Comparison of ENCODE assay signal across 8 cellular contexts in the genomic region with DNA sequence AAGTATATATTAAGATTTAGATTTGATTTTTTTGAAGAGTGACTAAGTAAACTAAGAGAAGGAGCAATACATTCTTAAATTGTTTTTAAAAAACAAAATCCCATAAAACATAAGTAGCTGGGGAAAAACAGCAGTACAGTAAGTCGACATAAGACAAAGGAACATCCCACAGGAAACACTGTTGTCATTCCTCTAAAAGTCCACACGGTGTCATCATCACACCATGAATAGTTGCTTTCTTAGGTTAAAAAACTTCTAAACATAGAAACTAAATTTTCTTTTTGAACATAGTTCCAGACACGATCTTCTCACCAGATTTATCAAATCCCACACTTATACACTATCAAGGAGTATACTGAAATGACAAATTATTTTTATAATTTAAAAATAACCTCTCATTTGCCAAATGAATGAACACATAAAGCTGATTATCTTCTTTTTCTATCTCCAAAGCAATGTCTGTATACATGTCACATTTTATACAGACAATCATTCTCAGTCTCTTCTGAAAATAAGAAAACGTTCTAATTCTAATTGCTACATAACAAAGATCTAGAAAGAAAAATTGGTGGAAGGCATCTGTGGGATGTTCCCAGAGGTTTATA. TPM values are rescaled to one million over a fixed set of nuclear protein-coding genes. Genes with fewer than 3 reads are reported as not detected.
A peak's percentile ranks its signal among the peaks of the same experiment; 100 is the strongest.
DNase-seq lines count a peak whose midpoint lies in the region; ATAC-seq and TF ChIP-seq lines count a peak whose summit lies in the region.

No MANE protein-coding gene starts in this region.

- WGBS in transverse colon (ENCODE audit: low coverage in 1 of 2), 2 donors, result 3 to 6% methylated on average over 4 of the region's 4 CpGs

- H3K36me3 Mint-ChIP-seq in activated naive CD8-positive, alpha-beta T cell treated with anti-CD3 and anti-CD28 coated beads, Interleukin-2, amount 50 U/mL, for 24 hours (ENCODE audit: low read depth), result peaks cover 24% of the 10 kb centered on the region

- peaks cover 0 to 7% (median 0%) of the 10 kb centered on the region in 4 donors for H3K36me3 ChIP-seq in transverse colon

- no peak overlapping the region for H3K27ac Mint-ChIP-seq in activated naive CD8-positive, alpha-beta T cell treated with anti-CD3 and anti-CD28 coated beads, Interleukin-2, amount 50 U/mL, for 24 hours

- H3K4me1 ChIP-seq in transverse colon, result peaks cover 0 to 26% (median 3%) of the 10 kb centered on the region in 4 donors

- no peaks in the 10 kb centered on the region for H3K27me3 ChIP-seq in transverse colon

- peak; percentile 67 for DNase-seq in EL
- DNase-seq in Jurkat, Clone E6-1 (ENCODE audit: low read depth, low spot score), result peak; percentile 68
- peak; percentile 68 for DNase-seq in NOMO-1 treated with DMSO at 0.1 percent for 48 hours (lab: John Stamatoyannopoulos, UW; ENCODE audit: unreplicated experiment)
- DNase-seq in central memory CD4-positive, alpha-beta T cell, result peak; percentile 51
- no peak for DNase-seq in left colon
- DNase-seq in transverse colon, result no peak
- no peak for DNase-seq in activated naive CD8-positive, alpha-beta T cell treated with anti-CD3 and anti-CD28 coated beads, Interleukin-2, amount 50 U/mL, for 24 hours

- in situ Hi-C loops in transverse colon (cut with MboI; ENCODE audit: low pct_ligation_motif_present in 1 of 4, low pct_unique_long_range_greater_than_20kb in 1 of 4, low sequenced_read_pairs in 3 of 4), result loop anchor here in 1 of 4 donors (10.0 kb wide), 1 partner anchor 124 kb away; no protein-coding TSS in a partner anchor

- no peak for TF ChIP-seq POLR2A in transverse colon (IDR thresholded peaks at IDR 0.05)

- peak; percentile 71 to 88 (median 81) for TF ChIP-seq CTCF in transverse colon (IDR thresholded peaks at IDR 0.05)

- H3K4me3 Mint-ChIP-seq in activated naive CD8-positive, alpha-beta T cell treated with anti-CD3 and anti-CD28 coated beads, Interleukin-2, amount 50 U/mL, for 24 hours, result no peak overlapping the region

- H3K9me3 ChIP-seq in transverse colon, result no peaks in the 10 kb centered on the region

- intact Hi-C loops in left colon (cut with DNase I, micrococcal nuclease) (loop anchor here in 1 of 2 donors (5.0 kb wide), 1 partner anchor 127 kb away; no protein-coding TSS in a partner anchor), transverse colon (cut with DNase I; ENCODE audit: low total_unique reads) (no loop called here)

- no peak overlapping the region for H3K4me3 ChIP-seq in Jurkat, Clone E6-1 (ENCODE audit: low read length)
- H3K4me3 ChIP-seq in transverse colon, result peak overlapping the region in 1 of 4 donors; percentile 14

- ATAC-seq in GM21717 (IDR thresholded peaks at IDR 0.05; ENCODE audit: unreplicated experiment), result peak; percentile 68
- peak; percentile 88 for ATAC-seq in left colon
- ATAC-seq in activated naive CD8-positive, alpha-beta T cell treated with anti-CD3 and anti-CD28 coated beads, Interleukin-2, amount 50 U/mL, for 24 hours, result no peak

- peaks cover 17% of the 10 kb centered on the region for H3K4me1 Mint-ChIP-seq in activated naive CD8-positive, alpha-beta T cell treated with anti-CD3 and anti-CD28 coated beads, Interleukin-2, amount 50 U/mL, for 24 hours

- no peaks in the 10 kb centered on the region for H3K27me3 Mint-ChIP-seq in activated naive CD8-positive, alpha-beta T cell treated with anti-CD3 and anti-CD28 coated beads, Interleukin-2, amount 50 U/mL, for 24 hours

- no peaks in the 10 kb centered on the region for H3K9me3 Mint-ChIP-seq in activated naive CD8-positive, alpha-beta T cell treated with anti-CD3 and anti-CD28 coated beads, Interleukin-2, amount 50 U/mL, for 24 hours

- no peak for TF ChIP-seq EP300 in transverse colon (IDR thresholded peaks at IDR 0.05; ENCODE audit: low read depth)

- H3K27ac ChIP-seq in transverse colon, result no peak overlapping the region

RNA-seq across cellular contexts. Expression of gene ODF2L, which starts 15.8 kb away (rescaled TPM):
- 24.4 TPM for polyA plus RNA-seq in Jurkat, Clone E6-1 (2012; ENCODE audit: insufficient read depth, insufficient read length)
- total RNA-seq in left colon, result 10 to 100 TPM; 33.0 to 49.9 TPM
- 10 to 100 TPM; 43.6 to 89.2 (median 55.9) TPM for total RNA-seq in transverse colon

RNA-seq across cellular contexts. Expression of gene CLCA2, which starts 43.6 kb away (rescaled TPM):
- polyA plus RNA-seq in Jurkat, Clone E6-1 (2012; ENCODE audit: insufficient read depth, insufficient read length), result not detected
- total RNA-seq in left colon, result 1 to 10 TPM in 1 of 2 donors, under 1 TPM in 1; 0.79 to 1.2 TPM
- total RNA-seq in transverse colon, result 1 to 10 TPM in 2 of 4 donors, not detected in 2; 1.1 to 1.7 TPM

Comparison
In these comparisons a context has a peak if more than half of its experiments do, and no peak if none do; other contexts are left out.
1. DNase-seq: peak in EL (single experiment), Jurkat, Clone E6-1 (single experiment), NOMO-1 treated with DMSO at 0.1 percent for 48 hours (single experiment) and central memory CD4-positive, alpha-beta T cell (single experiment); none in left colon (0 of 2), transverse colon (single experiment) and activated naive CD8-positive, alpha-beta T cell treated with anti-CD3 and anti-CD28 coated beads, Interleukin-2, amount 50 U/mL, for 24 hours (single experiment).